In genomic region chr12:49707127-49707811, GRCh38 we compare ENCODE assay signal across 1 cellular context.
TF ChIP-seq lines count a peak whose summit lies in the region.

TSS of gene FMNL3 (minus strand) at chr12:49707405. CDS start at chr12:49707180, 225 bp downstream.

TF ChIP-seq in HepG2, 621 proteins besides CTCF, POLR2A, EP300 and RAD21 (continued from another document and continues in another):
- TF ChIP-seq STAT6 (CRISPR knock-in tag; IDR thresholded peaks at IDR 0.05; ENCODE audit: borderline replicate concordance), result no peak
- peak; percentile 18; the same call in 1 of the 2 replicates for TF ChIP-seq CREB1 (IDR thresholded peaks at IDR 0.05)
- no peak for TF ChIP-seq CREB1 (CRISPR knock-in tag; IDR thresholded peaks at IDR 0.05)
- no peak for TF ChIP-seq ZNF337 (CRISPR knock-in tag; IDR thresholded peaks at IDR 0.05; ENCODE audit: borderline replicate concordance, low read depth)
- peak; percentile 46; the same call in 1 of the 2 replicates for TF ChIP-seq MED1 (CRISPR knock-in tag; IDR thresholded peaks at IDR 0.05)
- no peak for TF ChIP-seq NR2F1 (CRISPR knock-in tag; IDR thresholded peaks at IDR 0.05)
- TF ChIP-seq ZNF496 (CRISPR knock-in tag; IDR thresholded peaks at IDR 0.05; ENCODE audit: insufficient replicate concordance), result no peak
- peak; percentile 96 for TF ChIP-seq NFYB (CRISPR knock-in tag; IDR thresholded peaks at IDR 0.05)
- TF ChIP-seq ZFP62 (CRISPR knock-in tag; IDR thresholded peaks at IDR 0.05), result no peak
- TF ChIP-seq ARNT2 (CRISPR knock-in tag; IDR thresholded peaks at IDR 0.05; ENCODE audit: low read depth), result peak; percentile 93
- no peak for TF ChIP-seq ZNF136 (CRISPR knock-in tag; IDR thresholded peaks at IDR 0.05; ENCODE audit: low read depth)
- TF ChIP-seq SCMH1 (CRISPR knock-in tag; IDR thresholded peaks at IDR 0.05; ENCODE audit: borderline replicate concordance), result no peak
- TF ChIP-seq SSRP1 (CRISPR knock-in tag; IDR thresholded peaks at IDR 0.05), result no peak
- TF ChIP-seq ZFP37 (CRISPR knock-in tag; IDR thresholded peaks at IDR 0.05; ENCODE audit: borderline replicate concordance), result no peak
- peak; percentile 36; the same call in 1 of the 2 replicates for TF ChIP-seq MAF1 (CRISPR knock-in tag; IDR thresholded peaks at IDR 0.05; ENCODE audit: borderline replicate concordance)
- TF ChIP-seq ATF3 (CRISPR knock-in tag; IDR thresholded peaks at IDR 0.05), result peak; percentile 54; the same call in 1 of the 2 replicates
- TF ChIP-seq RFXAP (CRISPR knock-in tag; IDR thresholded peaks at IDR 0.05; ENCODE audit: borderline replicate concordance), result peak; percentile 83
- no peak for TF ChIP-seq PTBP1 (IDR thresholded peaks at IDR 0.05; ENCODE audit: low read depth, low read length, poor library complexity, severe bottlenecking)
- TF ChIP-seq ZSCAN21 (CRISPR knock-in tag; IDR thresholded peaks at IDR 0.05; ENCODE audit: borderline replicate concordance), result peak; percentile 83; the same call in 1 of the 2 replicates
- TF ChIP-seq CHCHD3 (CRISPR knock-in tag; IDR thresholded peaks at IDR 0.05), result 0 out of 2 replicates have a peak, but pooled peaks have one; percentile 74
- TF ChIP-seq ZNF33A (CRISPR knock-in tag; IDR thresholded peaks at IDR 0.05; ENCODE audit: borderline replicate concordance), result no peak
- TF ChIP-seq SKIL (CRISPR knock-in tag; IDR thresholded peaks at IDR 0.05; ENCODE audit: borderline replicate concordance), result no peak
- peak; percentile 65 for TF ChIP-seq TBX2 (CRISPR knock-in tag; IDR thresholded peaks at IDR 0.05; ENCODE audit: borderline replicate concordance)
- TF ChIP-seq ZNF782 (CRISPR knock-in tag; IDR thresholded peaks at IDR 0.05; ENCODE audit: borderline replicate concordance), result no peak
- TF ChIP-seq ZFP90 (CRISPR knock-in tag; IDR thresholded peaks at IDR 0.05; ENCODE audit: borderline replicate concordance), result no peak; the same call in 1 of the 2 replicates
- TF ChIP-seq ZNF17 (CRISPR knock-in tag; IDR thresholded peaks at IDR 0.05), result no peak
- no peak for TF ChIP-seq HHEX (CRISPR knock-in tag; IDR thresholded peaks at IDR 0.05)
- no peak for TF ChIP-seq HNF4G (IDR thresholded peaks at IDR 0.05; ENCODE audit: borderline replicate concordance, low read depth, low read length)
- TF ChIP-seq HNF4G (CRISPR knock-in tag; IDR thresholded peaks at IDR 0.05; ENCODE audit: borderline replicate concordance, low read depth), result no peak; the same call in 1 of the 2 replicates
- TF ChIP-seq ZNF746 (CRISPR knock-in tag; IDR thresholded peaks at IDR 0.05), result peak; percentile 45; the same call in 1 of the 2 replicates
- TF ChIP-seq CENPT (CRISPR knock-in tag; IDR thresholded peaks at IDR 0.05; ENCODE audit: low read depth), result no peak
- peak; percentile 68; the same call in 1 of the 2 replicates for TF ChIP-seq ZNF562 (CRISPR knock-in tag; IDR thresholded peaks at IDR 0.05; ENCODE audit: borderline replicate concordance)
- no peak for TF ChIP-seq CCAR2 (optimal IDR thresholded peaks at IDR 0.05; ENCODE audit: low read depth, low read length)
- no peak for TF ChIP-seq ZUFSP (CRISPR knock-in tag; IDR thresholded peaks at IDR 0.05; ENCODE audit: borderline replicate concordance)
- TF ChIP-seq ZMYM4 (CRISPR knock-in tag; IDR thresholded peaks at IDR 0.05), result peak; percentile 91
- no peak for TF ChIP-seq DPF2 (CRISPR knock-in tag; IDR thresholded peaks at IDR 0.05; ENCODE audit: borderline replicate concordance, low read depth)
- no peak for TF ChIP-seq ZNF790 (CRISPR knock-in tag; IDR thresholded peaks at IDR 0.05; ENCODE audit: borderline replicate concordance)
- TF ChIP-seq ZNF101 (CRISPR knock-in tag; IDR thresholded peaks at IDR 0.05; ENCODE audit: borderline replicate concordance, low read depth), result peak; percentile 47; the same call in 1 of the 2 replicates
- TF ChIP-seq ZNF644 (CRISPR knock-in tag; IDR thresholded peaks at IDR 0.05; ENCODE audit: low read depth), result no peak
- TF ChIP-seq RBM39 (IDR thresholded peaks at IDR 0.05; ENCODE audit: low read depth, low read length, poor library complexity, severe bottlenecking), result no peak
- peak; percentile 97 for TF ChIP-seq ATF7-NPFF (CRISPR knock-in tag; IDR thresholded peaks at IDR 0.05; ENCODE audit: low read depth)
- TF ChIP-seq SP4 (CRISPR knock-in tag; IDR thresholded peaks at IDR 0.05), result peak; percentile 92
- peak; percentile 65 for TF ChIP-seq THRA (CRISPR knock-in tag; IDR thresholded peaks at IDR 0.05; ENCODE audit: borderline replicate concordance)
- TF ChIP-seq SRF (IDR thresholded peaks at IDR 0.05; ENCODE audit: low read depth, low read length), result 0 out of 2 replicates have a peak, but pooled peaks have one; percentile 14
- TF ChIP-seq ZNF503 (CRISPR knock-in tag; IDR thresholded peaks at IDR 0.05), result 0 out of 2 replicates have a peak, but pooled peaks have one; percentile 65
- no peak for TF ChIP-seq ZNF556 (CRISPR knock-in tag; IDR thresholded peaks at IDR 0.05; ENCODE audit: borderline replicate concordance)
- TF ChIP-seq KLF11 (CRISPR knock-in tag; IDR thresholded peaks at IDR 0.05), result 0 out of 2 replicates have a peak, but pooled peaks have one; percentile 68
- peak; percentile 68; the same call in 1 of the 2 replicates for TF ChIP-seq ZNF788 (CRISPR knock-in tag; IDR thresholded peaks at IDR 0.05; ENCODE audit: borderline replicate concordance)
- 0 out of 2 replicates have a peak, but pooled peaks have one; percentile 55 for TF ChIP-seq NFKBIZ (CRISPR knock-in tag; IDR thresholded peaks at IDR 0.05)
- TF ChIP-seq MAX (IDR thresholded peaks at IDR 0.05), result peak; percentile 100
- peak; percentile 37; the same call in 1 of the 2 replicates for TF ChIP-seq POGZ (CRISPR knock-in tag; IDR thresholded peaks at IDR 0.05)
- no peak for TF ChIP-seq ZNF510 (CRISPR knock-in tag; IDR thresholded peaks at IDR 0.05; ENCODE audit: low read depth)
- TF ChIP-seq GRHL1 (CRISPR knock-in tag; conservative IDR thresholded peaks at IDR 0.05), result no peak
- no peak for TF ChIP-seq ZKSCAN5 (CRISPR knock-in tag; IDR thresholded peaks at IDR 0.05)
- 0 out of 2 replicates have a peak, but pooled peaks have one; percentile 65 for TF ChIP-seq ZFP36L2 (CRISPR knock-in tag; IDR thresholded peaks at IDR 0.05)
- TF ChIP-seq ZNF703 (CRISPR knock-in tag; IDR thresholded peaks at IDR 0.05; ENCODE audit: borderline replicate concordance), result no peak
- peak; percentile 79; the same call in 1 of the 2 replicates for TF ChIP-seq ZNF280B (CRISPR knock-in tag; IDR thresholded peaks at IDR 0.05; ENCODE audit: borderline replicate concordance)
- peak; percentile 98 for TF ChIP-seq SP2 (CRISPR knock-in tag; IDR thresholded peaks at IDR 0.05)
- TF ChIP-seq ZFP82 (CRISPR knock-in tag; IDR thresholded peaks at IDR 0.05; ENCODE audit: borderline replicate concordance), result no peak
- no peak for TF ChIP-seq HCFC1 (IDR thresholded peaks at IDR 0.05; ENCODE audit: low read depth, low read length)
